Comparison of ENCODE assay signal across 15 cellular contexts in genomic region chr3:61559108-61559731, GRCh38. TPM values are rescaled to one million over a fixed set of nuclear protein-coding genes. Genes with fewer than 3 reads are reported as not detected.
DNase-seq lines count a peak whose midpoint lies in the region; TF ChIP-seq lines count a peak whose summit lies in the region.
"Had no signal": no experiment of that assay in that cellular context is flagged by ENCODE, and none has a peak within 500 bp of the region (broad histone marks: within the 10 kb centered on the region; RNA-seq: fewer than 3 reads in every experiment).

No MANE protein-coding gene starts in this region.

- H3K4me3 ChIP-seq in iPS-15b (ENCODE audit: low read depth, low read length), result peak overlapping the region; percentile 10
- H3K4me3 ChIP-seq in spleen, result no peak overlapping the region
- no peak overlapping the region for H3K4me3 ChIP-seq in suprapubic skin
- H3K4me3 ChIP-seq: lung had no signal

- DNase-seq in DMS 273 (lab: John Stamatoyannopoulos, UW; ENCODE audit: unreplicated experiment) (peak; percentile 4), DMS 273 treated with DMSO at 0.1 percent for 48 hours (lab: John Stamatoyannopoulos, UW) (no peak), spleen (no peak), NCI-H1930 (lab: John Stamatoyannopoulos, UW) (no peak), mesenteric fat pad (ENCODE audit: low spot score) (no peak), suprapubic skin (ENCODE audit: low spot score in 2 of 2) (no peak)
- DNase-seq: 8988T; NCI-H1048; NCI-H82; stimulated activated naive CD4-positive, alpha-beta T cell had no signal

- H3K4me1 ChIP-seq in iPS-15b (ENCODE audit: control insufficient read depth, insufficient read depth, low read length), result peaks cover 9% of the 10 kb centered on the region
- peaks cover 0 to 49% (median 31%) of the 10 kb centered on the region in 6 donors for H3K4me1 ChIP-seq in spleen
- H3K4me1 ChIP-seq in suprapubic skin, result peaks cover 14% of the 10 kb centered on the region

- TF ChIP-seq CTCF in VCaP (conservative IDR thresholded peaks at IDR 0.05) (peak; percentile 24; the same call in 1 of the 2 replicates), spleen (IDR thresholded peaks at IDR 0.05 in 8 of 11, conservative IDR thresholded peaks at IDR 0.05 in 3 of 11) (peak in 1 of 11 experiments; percentile 8), suprapubic skin (IDR thresholded peaks at IDR 0.05) (no peak)

- 60 to 73% (median 65%) methylated on average over 8 of the region's 8 CpGs for WGBS in spleen, 5 donors
- 64% methylated on average over 8 of the region's 8 CpGs for WGBS in suprapubic skin

- TF ChIP-seq POLR2A in spleen (IDR thresholded peaks at IDR 0.05), result no peak
- no peak for TF ChIP-seq POLR2A in suprapubic skin (IDR thresholded peaks at IDR 0.05)

- intact Hi-C loops in spleen (cut with DNase I; ENCODE audit: low total_unique reads), result no loop called here

- no peaks in the 10 kb centered on the region for H3K9me3 ChIP-seq in iPS-15b (ENCODE audit: control insufficient read depth, insufficient read depth, low read length)
- H3K9me3 ChIP-seq in spleen, result peaks cover 0 to 16% (median 3%) of the 10 kb centered on the region in 8 donors
- peaks cover 4% of the 10 kb centered on the region for H3K9me3 ChIP-seq in suprapubic skin
- H3K9me3 ChIP-seq: adrenal gland had no signal

- H3K36me3 ChIP-seq in iPS-15b (ENCODE audit: control insufficient read depth, insufficient read depth, low read length) (no peaks in the 10 kb centered on the region), spleen (no peaks in the 10 kb centered on the region), suprapubic skin (no peaks in the 10 kb centered on the region)
- H3K36me3 ChIP-seq: adrenal gland had no signal

- TF ChIP-seq EP300 in suprapubic skin (IDR thresholded peaks at IDR 0.05), result no peak

- H3K27ac ChIP-seq in VCaP (no peak overlapping the region), spleen (peak overlapping the region in 5 of 8 donors; percentile 85 to 94 (median 90)), suprapubic skin (no peak overlapping the region)

- H3K9ac ChIP-seq in iPS-15b (ENCODE audit: low read depth, low read length), result no peak overlapping the region

- H3K27me3 ChIP-seq in iPS-15b (ENCODE audit: control insufficient read depth, insufficient read depth, low read length) (peaks cover 10% of the 10 kb centered on the region), spleen (replicated peaks in 1 of 7) (peaks cover 0 to 66% (median 49%) of the 10 kb centered on the region in 7 donors), suprapubic skin (peaks cover 25% of the 10 kb centered on the region)
- H3K27me3 ChIP-seq: adrenal gland had no signal

RNA-seq across cellular contexts. Expression of gene PTPRG, which starts 2.2 kb away (rescaled TPM):
- total RNA-seq in spleen (10 to 100 TPM; 27.9 to 77.0 (median 45.8) TPM), mesenteric fat pad (124 TPM), suprapubic skin (10 to 100 TPM; 11.0 to 18.5 (median 14.9) TPM)
- polyA plus RNA-seq in spleen, result 1 to 10 TPM in 2 of 3 donors, under 1 TPM in 1; 0.89 to 1.9 (median 1.6) TPM
- total RNA-seq: activated CD8-positive, alpha-beta memory T cell treated with anti-CD3 and anti-CD28 coated beads for 36 hours had no signal

Comparison
In these comparisons a context has a peak if more than half of its experiments do, and no peak if none do; other contexts are left out.
1. H3K27ac ChIP-seq: peak in spleen (5 of 8); none in VCaP (single experiment) and suprapubic skin (single experiment).